Comparison of ENCODE assay signal across 9 cellular contexts in the genomic region with DNA sequence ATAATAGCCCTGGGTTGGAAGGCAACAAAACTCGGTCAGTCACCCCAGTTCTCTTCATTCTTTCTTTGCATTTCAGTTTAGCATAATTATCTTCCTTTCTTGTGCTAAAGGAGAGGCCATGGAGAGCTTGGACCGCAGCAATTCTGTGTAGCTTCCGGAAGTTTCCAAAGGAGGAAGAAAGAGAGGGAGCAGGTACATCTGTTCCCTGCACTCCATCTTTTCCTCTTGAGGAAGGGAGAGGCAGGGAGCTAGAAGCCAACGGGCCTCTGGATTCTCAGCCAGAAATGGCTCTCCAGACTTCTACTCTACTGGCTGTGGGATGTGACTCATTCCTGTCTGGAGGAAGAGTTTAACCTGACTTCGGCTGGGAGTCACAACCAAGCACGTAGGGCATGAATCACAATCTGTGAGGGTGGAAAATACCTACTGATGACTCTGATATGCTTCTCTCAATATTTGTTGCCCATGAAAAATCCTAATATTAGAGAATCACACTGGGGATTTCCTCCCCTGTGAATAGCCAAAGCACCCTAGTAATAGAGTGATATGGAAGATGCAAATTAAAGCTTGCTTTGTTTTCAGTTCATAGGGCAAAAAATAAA. TPM values are rescaled to one million over a fixed set of nuclear protein-coding genes. Genes with fewer than 3 reads are reported as not detected.
DNase-seq lines count a peak whose midpoint lies in the region; ATAC-seq and TF ChIP-seq lines count a peak whose summit lies in the region.
"Had no signal": no experiment of that assay in that cellular context is flagged by ENCODE, and none has a peak within 500 bp of the region (broad histone marks: within the 10 kb centered on the region; RNA-seq: fewer than 3 reads in every experiment).

No MANE protein-coding gene starts in this region.

- H3F3A ChIP-seq in MM.1S (ENCODE audit: insufficient read depth, low read length): peaks cover 4% of the 10 kb centered on the region; the same call in 1 of the 2 replicates

- H3K27me3 Mint-ChIP-seq in activated T-helper 2 cell treated with anti-CD3 and anti-CD28 coated beads, Interferon-gamma antibody, Interleukin-2, Interleukin-4, amounts not matched to agents 10 μg/mL and 5 μg/mL and 100 μg/mL, durations not matched to agents 14 hours and 24 hours and 36 hours (ENCODE audit: low read depth): no peaks in the 10 kb centered on the region

- peak; percentile 13 to 21 for DNase-seq in activated CD4-positive, alpha-beta T cell treated with anti-CD3 and anti-CD28 coated beads for 24 hours (ENCODE audit: low read depth in 2 of 2)
- no peak for DNase-seq in activated CD4-positive, alpha-beta T cell treated with anti-CD3 and anti-CD28 coated beads for 1 hour
- DNase-seq in activated T-helper 2 cell treated with anti-CD3 and anti-CD28 coated beads, Interferon-gamma antibody, Interleukin-2, Interleukin-4, amounts not matched to agents 10 μg/mL and 5 μg/mL and 100 μg/mL, durations not matched to agents 14 hours and 24 hours and 36 hours (ENCODE audit: low spot score): no peak
- no peak for DNase-seq in left ventricle myocardium inferior
- peak; percentile 7 for DNase-seq in stimulated activated CD4-positive, alpha-beta T cell treated with anti-CD3 and anti-CD28 coated beads, Interleukin-12 subunit alpha, Interleukin-12 subunit beta, amount 100 ng/mL, for 4 hours
- DNase-seq in NCI-H1417 (lab: John Stamatoyannopoulos, UW): no peak
- DNase-seq in MM.1S: no peak

- TF ChIP-seq CTCF in left ventricle myocardium inferior (IDR thresholded peaks at IDR 0.05; ENCODE audit: borderline replicate concordance): no peak
- TF ChIP-seq CTCF in MM.1S (IDR thresholded peaks at IDR 0.05; ENCODE audit: low read length): no peak

- H3K36me3 Mint-ChIP-seq in activated T-helper 2 cell treated with anti-CD3 and anti-CD28 coated beads, Interferon-gamma antibody, Interleukin-2, Interleukin-4, amounts not matched to agents 10 μg/mL and 5 μg/mL and 100 μg/mL, durations not matched to agents 14 hours and 24 hours and 36 hours (ENCODE audit: low read depth): peaks cover 17% of the 10 kb centered on the region

- H3K27ac ChIP-seq in left ventricle myocardium inferior (replicated peaks) (peak overlapping the region; percentile 86), MM.1S (ENCODE audit: low read length) (no peak overlapping the region)

- H3K79me2 ChIP-seq in MM.1S (ENCODE audit: low read length): peaks cover 86% of the 10 kb centered on the region

- intact Hi-C loops in activated T-helper 2 cell treated with anti-CD3 and anti-CD28 coated beads, Interferon-gamma antibody, Interleukin-2, Interleukin-4, amounts not matched to agents 10 μg/mL and 5 μg/mL and 100 μg/mL, durations not matched to agents 14 hours and 24 hours and 36 hours (cut with micrococcal nuclease): loop anchor here (1.0 to 10.0 kb wide), 3 partner anchors 18 to 388 kb away; no protein-coding TSS in a partner anchor
- intact Hi-C loops in left ventricle myocardium inferior (cut with micrococcal nuclease): no loop called here

- no peak overlapping the region for H3K9ac ChIP-seq in MM.1S (ENCODE audit: low read length)
- H3K9ac ChIP-seq: BLaER1 treated with 17β-estradiol and CSF1 and Interleukin-3, amounts not matched to agents 10 nM and 100 nM had no signal

- H4K20me1 ChIP-seq in MM.1S (ENCODE audit: insufficient read depth, low read length): no peaks in the 10 kb centered on the region

- H3K36me3 ChIP-seq in left ventricle myocardium inferior (no peaks in the 10 kb centered on the region), MM.1S (replicated peaks; ENCODE audit: insufficient read depth, low read length) (peaks cover 6% of the 10 kb centered on the region; the same call in 1 of the 2 replicates)

- no peak overlapping the region for H2AFZ ChIP-seq in MM.1S (ENCODE audit: low read length)

- H3K9me3 ChIP-seq in left ventricle myocardium inferior (replicated peaks) (no peaks in the 10 kb centered on the region), MM.1S (replicated peaks; ENCODE audit: insufficient read depth, low read length) (no peaks in the 10 kb centered on the region)

- peak overlapping the region; percentile 76 for H3K27ac Mint-ChIP-seq in activated T-helper 2 cell treated with anti-CD3 and anti-CD28 coated beads, Interferon-gamma antibody, Interleukin-2, Interleukin-4, amounts not matched to agents 10 μg/mL and 5 μg/mL and 100 μg/mL, durations not matched to agents 14 hours and 24 hours and 36 hours

- peak overlapping the region; percentile 4 for H3K4me3 ChIP-seq in left ventricle myocardium inferior
- no peak overlapping the region for H3K4me3 ChIP-seq in MM.1S (ENCODE audit: low read length)
- H3K4me3 ChIP-seq: BLaER1 treated with 17β-estradiol and CSF1 and Interleukin-3, amounts not matched to agents 10 nM and 100 nM had no signal

- no peak overlapping the region for H3K4me2 ChIP-seq in MM.1S (ENCODE audit: low read depth, low read length)

- peak; percentile 63 for ATAC-seq in HG03432 (IDR thresholded peaks at IDR 0.05; ENCODE audit: unreplicated experiment)

- H3K9me2 ChIP-seq in MM.1S (replicated peaks; ENCODE audit: insufficient read depth, low read length): no peaks in the 10 kb centered on the region

- H3K4me3 Mint-ChIP-seq in activated T-helper 2 cell treated with anti-CD3 and anti-CD28 coated beads, Interferon-gamma antibody, Interleukin-2, Interleukin-4, amounts not matched to agents 10 μg/mL and 5 μg/mL and 100 μg/mL, durations not matched to agents 14 hours and 24 hours and 36 hours (ENCODE audit: low read depth): peak overlapping the region; percentile 5

- H3K27me3 ChIP-seq in left ventricle myocardium inferior (ENCODE audit: low read depth) (no peaks in the 10 kb centered on the region), MM.1S (replicated peaks; ENCODE audit: insufficient read depth, low read length) (no peaks in the 10 kb centered on the region)
- H3K27me3 ChIP-seq: BLaER1 treated with 17β-estradiol and CSF1 and Interleukin-3, amounts not matched to agents 10 nM and 100 nM had no signal

- H3K9me3 Mint-ChIP-seq in activated T-helper 2 cell treated with anti-CD3 and anti-CD28 coated beads, Interferon-gamma antibody, Interleukin-2, Interleukin-4, amounts not matched to agents 10 μg/mL and 5 μg/mL and 100 μg/mL, durations not matched to agents 14 hours and 24 hours and 36 hours: peaks cover 4% of the 10 kb centered on the region

- peaks cover 53% of the 10 kb centered on the region for H3K4me1 ChIP-seq in left ventricle myocardium inferior
- peaks cover 31% of the 10 kb centered on the region for H3K4me1 ChIP-seq in MM.1S (ENCODE audit: low read length)

- peaks cover 53% of the 10 kb centered on the region for H3K4me1 Mint-ChIP-seq in activated T-helper 2 cell treated with anti-CD3 and anti-CD28 coated beads, Interferon-gamma antibody, Interleukin-2, Interleukin-4, amounts not matched to agents 10 μg/mL and 5 μg/mL and 100 μg/mL, durations not matched to agents 14 hours and 24 hours and 36 hours (ENCODE audit: low read depth)

RNA-seq across cellular contexts. Expression of a gene that starts 17.0 kb away (rescaled TPM):
- total RNA-seq in activated T-helper 2 cell treated with anti-CD3 and anti-CD28 coated beads, Interferon-gamma antibody, Interleukin-2, Interleukin-4, amounts not matched to agents 10 μg/mL and 5 μg/mL and 100 μg/mL, durations not matched to agents 14 hours and 24 hours and 36 hours: 25.2 and 25.7 TPM in 2 replicates
- 46.2 TPM for total RNA-seq in left ventricle myocardium inferior

Comparison
In these comparisons a context has a peak if more than half of its experiments do, and no peak if none do; other contexts are left out.
1. DNase-seq: peak in activated CD4-positive, alpha-beta T cell treated with anti-CD3 and anti-CD28 coated beads for 24 hours (2 of 2) and stimulated activated CD4-positive, alpha-beta T cell treated with anti-CD3 and anti-CD28 coated beads, Interleukin-12 subunit alpha, Interleukin-12 subunit beta, amount 100 ng/mL, for 4 hours (single experiment); none in activated CD4-positive, alpha-beta T cell treated with anti-CD3 and anti-CD28 coated beads for 1 hour (single experiment), activated T-helper 2 cell treated with anti-CD3 and anti-CD28 coated beads, Interferon-gamma antibody, Interleukin-2, Interleukin-4, amounts not matched to agents 10 μg/mL and 5 μg/mL and 100 μg/mL, durations not matched to agents 14 hours and 24 hours and 36 hours (single experiment), left ventricle myocardium inferior (single experiment), NCI-H1417 (0 of 3) and MM.1S (single experiment).